In the genomic region with DNA sequence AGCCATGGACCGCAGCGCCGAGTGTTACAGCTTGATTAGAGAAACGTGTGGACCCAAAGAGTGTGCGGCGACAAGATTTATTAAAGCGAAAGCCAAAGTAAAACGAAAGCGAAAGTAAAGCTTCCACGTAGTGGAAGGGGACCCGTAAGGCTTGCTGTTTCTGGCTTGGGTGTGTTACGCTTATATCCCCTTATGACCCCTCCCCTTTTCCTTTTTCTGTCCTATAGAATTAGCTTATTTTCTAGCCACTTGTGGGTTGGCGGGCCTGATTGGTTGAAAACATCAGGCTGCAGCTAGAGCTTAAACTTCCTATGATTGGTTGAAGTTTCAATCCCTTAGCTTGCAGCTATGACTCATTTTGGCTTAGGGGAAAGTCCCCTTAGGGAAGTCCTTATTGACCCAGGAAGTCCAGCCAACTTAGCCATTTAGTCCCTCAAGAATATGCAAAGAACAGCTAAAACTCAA, we compare ENCODE assay signal across 11 cellular contexts.
A peak's percentile ranks its signal among the peaks of the same experiment; 100 is the strongest.
DNase-seq lines count a peak whose midpoint lies in the region; ATAC-seq lines count a peak whose summit lies in the region.
"Had no signal": no experiment of that assay in that cellular context is flagged by ENCODE, and none has a peak within 500 bp of the region (broad histone marks: within the 10 kb centered on the region; RNA-seq: fewer than 3 reads in every experiment).

No MANE protein-coding gene starts in this region.

- no peaks in the 10 kb centered on the region for H3K27me3 ChIP-seq in effector memory CD4-positive, alpha-beta T cell (replicated peaks; ENCODE audit: control insufficient read depth, insufficient read depth, low read length, poor library complexity, severe bottlenecking)

- no peak for ATAC-seq in HG03025 (IDR thresholded peaks at IDR 0.05; ENCODE audit: low FRiP score, unreplicated experiment)
- ATAC-seq: SK-N-SH treated with all-trans-retinoic acid at 6 μM for 48 hours had no signal

- no peaks in the 10 kb centered on the region for H3K36me3 ChIP-seq in effector memory CD4-positive, alpha-beta T cell (ENCODE audit: control insufficient read depth, insufficient read depth, low read length)
- H3K36me3 ChIP-seq: left ventricle myocardium inferior had no signal

- peak; percentile 94 for DNase-seq in DMS153 (lab: John Stamatoyannopoulos, UW)
- peak; percentile 24 for DNase-seq in MV-4-11 (lab: John Stamatoyannopoulos, UW)
- DNase-seq in NOMO-1 (lab: John Stamatoyannopoulos, UW; ENCODE audit: unreplicated experiment in 2 of 2), result peak; percentile 44 to 70
- DNase-seq in left kidney (ENCODE audit: low read depth, low spot score), result peak; percentile 20
- no peak for DNase-seq in cerebellar nuclear complex (lab: John Stamatoyannopoulos, UW)
- no peak for DNase-seq in OCI-M2 (lab: John Stamatoyannopoulos, UW; ENCODE audit: unreplicated experiment)
- no peak for DNase-seq in effector memory CD4-positive, alpha-beta T cell
- DNase-seq: activated gamma-delta T cell, left ventricle myocardium inferior had no signal

- H3K4me1 ChIP-seq in effector memory CD4-positive, alpha-beta T cell (ENCODE audit: control insufficient read depth, insufficient read depth, low read length, poor library complexity, severe bottlenecking), result no peaks in the 10 kb centered on the region
- H3K4me1 ChIP-seq: left ventricle myocardium inferior had no signal

- no peaks in the 10 kb centered on the region for H3K9me3 ChIP-seq in effector memory CD4-positive, alpha-beta T cell (ENCODE audit: control insufficient read depth, low read length)
- H3K9me3 ChIP-seq: left ventricle myocardium inferior had no signal

- H3K4me3 ChIP-seq in effector memory CD4-positive, alpha-beta T cell (ENCODE audit: insufficient read depth, low read depth, low read length, poor library complexity, severe bottlenecking), result no peak overlapping the region
- H3K4me3 ChIP-seq: left ventricle myocardium inferior had no signal

- no peak overlapping the region for H3K27ac ChIP-seq in effector memory CD4-positive, alpha-beta T cell (ENCODE audit: insufficient read depth, low read length, poor library complexity, severe bottlenecking)
- H3K27ac ChIP-seq: left ventricle myocardium inferior had no signal

Comparison
In these comparisons a context has a peak if more than half of its experiments do, and no peak if none do; other contexts are left out.
1. DNase-seq: peak in DMS153 (single experiment), MV-4-11 (single experiment), NOMO-1 (2 of 2) and left kidney (single experiment); none in cerebellar nuclear complex (0 of 2), OCI-M2 (single experiment) and effector memory CD4-positive, alpha-beta T cell (0 of 3).